15 cellular contexts compared by ENCODE assay signal in the genomic region with DNA sequence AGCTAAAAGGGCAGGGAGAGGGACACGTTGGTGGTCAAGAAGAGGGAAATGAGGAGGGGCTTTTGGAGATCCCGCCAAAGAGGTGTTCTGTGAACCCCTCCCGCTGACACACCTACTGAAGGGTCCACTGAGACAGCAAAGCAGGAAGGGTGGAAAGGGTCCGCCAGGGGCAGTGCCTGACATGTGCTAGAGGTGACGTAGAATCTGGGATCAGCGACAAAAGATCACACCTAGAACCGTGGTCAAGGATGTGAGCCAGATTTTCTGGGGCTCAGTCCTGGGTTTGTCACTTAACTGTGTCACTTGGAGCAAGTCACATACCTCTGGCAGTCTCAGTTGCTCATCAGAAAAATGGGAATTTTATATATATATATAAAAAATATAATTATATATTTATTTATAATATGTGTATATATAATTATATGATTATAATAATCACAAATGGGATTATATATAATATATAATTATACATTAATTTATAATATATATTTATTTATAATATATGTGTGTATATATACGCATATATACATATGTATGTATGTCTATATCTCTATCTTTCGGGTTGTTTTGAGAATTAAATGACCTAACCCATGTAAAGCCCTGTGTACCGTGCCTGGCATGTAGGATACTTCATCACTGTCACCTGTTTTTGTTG. TPM values are rescaled to one million over a fixed set of nuclear protein-coding genes. Genes with fewer than 3 reads are reported as not detected.
DNase-seq lines count a peak whose midpoint lies in the region; ATAC-seq and FAIRE-seq lines count a peak whose summit lies in the region.
"Had no signal": no experiment of that assay in that cellular context is flagged by ENCODE, and none has a peak within 500 bp of the region (broad histone marks: within the 10 kb centered on the region; RNA-seq: fewer than 3 reads in every experiment).

No MANE protein-coding gene starts in this region.

- peaks cover 2% of the 10 kb centered on the region for H3K9me3 Mint-ChIP-seq in activated CD4-positive, alpha-beta T cell treated with anti-CD3 and anti-CD28 coated beads for 36 hours (ENCODE audit: low read depth)
- H3K9me3 Mint-ChIP-seq: HFFc6 had no signal

- H3K36me3 ChIP-seq in effector memory CD4-positive, alpha-beta T cell (ENCODE audit: control insufficient read depth, insufficient read depth, low read length): no peaks in the 10 kb centered on the region

- peak overlapping the region; percentile 70 for H3K4me3 Mint-ChIP-seq in activated CD4-positive, alpha-beta T cell treated with anti-CD3 and anti-CD28 coated beads for 36 hours
- H3K4me3 Mint-ChIP-seq: HFFc6 had no signal

- peak; percentile 48 for DNase-seq in activated CD4-positive, alpha-beta T cell treated with anti-CD3 and anti-CD28 coated beads for 36 hours
- DNase-seq in activated CD4-positive, alpha-beta T cell treated with anti-CD3 and anti-CD28 coated beads for 1 hour: no peak
- DNase-seq in RCC 7860 (ENCODE audit: low spot score): no peak
- no peak for DNase-seq in effector memory CD4-positive, alpha-beta T cell
- peak; percentile 58 for DNase-seq in stimulated activated CD8-positive, alpha-beta memory T cell treated with anti-CD3 and anti-CD28 coated beads, Interleukin-4, amount 100 ng/mL, for 48 hours
- DNase-seq in HT-29 (ENCODE audit: low spot score): no peak
- no peak for DNase-seq in stimulated activated naive CD4-positive, alpha-beta T cell treated with Interleukin-2 at 50 U/mL for 16 hours (lab: John Stamatoyannopoulos, UW)
- DNase-seq: 8988T, DMS 273 treated with DMSO at 0.1 percent for 48 hours, HFFc6, mesendoderm, NCI-H1436 treated with DMSO at 0.1 percent for 48 hours, NCI-H526 had no signal

- H3K27me3 ChIP-seq in effector memory CD4-positive, alpha-beta T cell (replicated peaks; ENCODE audit: control insufficient read depth, insufficient read depth, low read length, poor library complexity, severe bottlenecking): no peaks in the 10 kb centered on the region

- peak; percentile 37 for FAIRE-seq in RCC 7860 (lab: Jason Lieb, UNC)
- FAIRE-seq: HepG2 had no signal

- H3K4me1 ChIP-seq in effector memory CD4-positive, alpha-beta T cell (ENCODE audit: control insufficient read depth, insufficient read depth, low read length, poor library complexity, severe bottlenecking): peaks cover 46% of the 10 kb centered on the region

- H3K27ac Mint-ChIP-seq in activated CD4-positive, alpha-beta T cell treated with anti-CD3 and anti-CD28 coated beads for 36 hours: peak overlapping the region; percentile 100
- H3K27ac Mint-ChIP-seq: HFFc6 had no signal

- H3K27me3 Mint-ChIP-seq in activated CD4-positive, alpha-beta T cell treated with anti-CD3 and anti-CD28 coated beads for 36 hours: no peaks in the 10 kb centered on the region

- ATAC-seq in activated CD4-positive, alpha-beta T cell treated with anti-CD3 and anti-CD28 coated beads for 36 hours: no peak
- ATAC-seq in HG02763 (IDR thresholded peaks at IDR 0.05; ENCODE audit: unreplicated experiment): no peak
- ATAC-seq: HepG2 had no signal

- peak overlapping the region; percentile 23 for H3K4me3 ChIP-seq in effector memory CD4-positive, alpha-beta T cell (ENCODE audit: insufficient read depth, low read depth, low read length, poor library complexity, severe bottlenecking)

- peaks cover 20% of the 10 kb centered on the region for H3K36me3 Mint-ChIP-seq in activated CD4-positive, alpha-beta T cell treated with anti-CD3 and anti-CD28 coated beads for 36 hours (ENCODE audit: low read depth)

- H3K9me3 ChIP-seq in effector memory CD4-positive, alpha-beta T cell (ENCODE audit: control insufficient read depth, low read length): no peaks in the 10 kb centered on the region

- CTCF ChIA-PET in activated CD4-positive, alpha-beta T cell treated with anti-CD3 and anti-CD28 coated beads for 36 hours (lab: Charles Lee): interaction anchor here (0.6 to 3.5 kb wide), 4 partner anchors 11 to 26 kb away, joined by 3 to 24 read pairs (median 14); no protein-coding TSS in a partner anchor

- peaks cover 80% of the 10 kb centered on the region for H3K4me1 Mint-ChIP-seq in activated CD4-positive, alpha-beta T cell treated with anti-CD3 and anti-CD28 coated beads for 36 hours

- peak overlapping the region; percentile 98 for H3K27ac ChIP-seq in effector memory CD4-positive, alpha-beta T cell (ENCODE audit: insufficient read depth, low read length, poor library complexity, severe bottlenecking)

- intact Hi-C loops in activated CD4-positive, alpha-beta T cell treated with anti-CD3 and anti-CD28 coated beads for 36 hours (cut with DNase I, micrococcal nuclease): no loop called here

- POLR2A ChIA-PET in activated CD4-positive, alpha-beta T cell treated with anti-CD3 and anti-CD28 coated beads for 36 hours (lab: Charles Lee): interaction anchor here (0.6 to 3.6 kb wide), 13 partner anchors 10 to 996 kb away, joined by 3 to 104 read pairs (median 7); partner anchors contain the start of genes MRPS6 and SLC5A3

RNA-seq across cellular contexts. Expression of gene ATP5PO, which starts 34.9 kb away (rescaled TPM):
- 100 to 1,000 TPM; 177 to 238 TPM for total RNA-seq in activated CD4-positive, alpha-beta T cell treated with anti-CD3 and anti-CD28 coated beads for 36 hours
- 70.1 and 71.3 TPM in 2 replicates for total RNA-seq in HT-29 (2014; rRNA removed; shearing (Covaris generic))

Comparison
In these comparisons a context has a peak if more than half of its experiments do, and no peak if none do; other contexts are left out.
1. DNase-seq: peak in activated CD4-positive, alpha-beta T cell treated with anti-CD3 and anti-CD28 coated beads for 36 hours (single experiment) and stimulated activated CD8-positive, alpha-beta memory T cell treated with anti-CD3 and anti-CD28 coated beads, Interleukin-4, amount 100 ng/mL, for 48 hours (single experiment); none in activated CD4-positive, alpha-beta T cell treated with anti-CD3 and anti-CD28 coated beads for 1 hour (single experiment), RCC 7860 (single experiment), effector memory CD4-positive, alpha-beta T cell (0 of 3), HT-29 (single experiment) and stimulated activated naive CD4-positive, alpha-beta T cell treated with Interleukin-2 at 50 U/mL for 16 hours (single experiment).